In the genomic region with DNA sequence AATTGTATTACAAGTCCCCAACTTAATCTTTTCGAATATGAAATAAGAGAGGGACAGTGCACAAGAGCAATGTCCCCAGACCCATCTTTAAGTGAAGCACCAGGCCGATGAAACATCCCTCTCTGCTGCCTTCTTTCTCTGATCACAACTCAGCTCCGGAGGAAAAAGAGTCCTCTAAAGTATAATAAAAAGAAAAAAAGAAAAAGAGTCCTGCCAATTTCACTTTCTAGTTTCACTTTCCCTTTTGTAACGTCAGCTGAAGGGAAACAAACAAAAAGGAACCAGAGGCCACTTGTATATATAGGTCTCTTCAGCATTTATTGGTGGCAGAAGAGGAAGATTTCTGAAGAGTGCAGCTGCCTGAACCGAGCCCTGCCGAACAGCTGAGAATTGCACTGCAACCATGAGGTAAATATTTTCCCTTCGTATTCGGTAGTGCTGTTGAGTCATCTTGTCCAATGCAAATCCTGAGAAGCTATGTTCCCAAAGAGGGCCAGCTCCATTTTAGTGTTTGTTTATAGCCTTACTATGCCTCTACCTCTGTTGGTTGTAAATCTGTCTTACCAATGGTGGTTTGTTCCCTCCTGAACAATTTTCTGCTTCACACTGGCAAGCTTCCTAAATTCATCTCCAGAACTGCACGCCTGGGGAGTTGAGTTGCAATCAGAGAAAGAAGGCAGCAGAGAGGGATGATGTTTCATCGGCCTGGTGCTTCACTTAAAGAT, we compare ENCODE assay signal across 8 cellular contexts. TPM values are rescaled to one million over a fixed set of nuclear protein-coding genes. Genes with fewer than 3 reads are reported as not detected.
A peak's percentile ranks its signal among the peaks of the same experiment; 100 is the strongest.
DNase-seq lines count a peak whose midpoint lies in the region; ATAC-seq, FAIRE-seq and TF ChIP-seq lines count a peak whose summit lies in the region.

A gene with protein sequence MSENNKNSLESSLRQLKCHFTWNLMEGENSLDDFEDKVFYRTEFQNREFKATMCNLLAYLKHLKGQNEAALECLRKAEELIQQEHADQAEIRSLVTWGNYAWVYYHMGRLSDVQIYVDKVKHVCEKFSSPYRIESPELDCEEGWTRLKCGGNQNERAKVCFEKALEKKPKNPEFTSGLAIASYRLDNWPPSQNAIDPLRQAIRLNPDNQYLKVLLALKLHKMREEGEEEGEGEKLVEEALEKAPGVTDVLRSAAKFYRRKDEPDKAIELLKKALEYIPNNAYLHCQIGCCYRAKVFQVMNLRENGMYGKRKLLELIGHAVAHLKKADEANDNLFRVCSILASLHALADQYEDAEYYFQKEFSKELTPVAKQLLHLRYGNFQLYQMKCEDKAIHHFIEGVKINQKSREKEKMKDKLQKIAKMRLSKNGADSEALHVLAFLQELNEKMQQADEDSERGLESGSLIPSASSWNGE (plus strand): TSS at position 326 of the 725 bp plus-strand sequence. CDS start 78 bp downstream, at position 404.

- TF ChIP-seq CTCF in DND-41 (IDR thresholded peaks at IDR 0.05; ENCODE audit: borderline replicate concordance, extremely low read depth, low read length, poor library complexity, severe bottlenecking) (no peak), HL-60 (IDR thresholded peaks at IDR 0.05; ENCODE audit: insufficient read depth, low read length) (no peak), RWPE2 (IDR thresholded peaks at IDR 0.05; ENCODE audit: poor library complexity, severe bottlenecking) (no peak), astrocyte (IDR thresholded peaks at IDR 0.05; ENCODE audit: insufficient read depth, low read depth, low read length) (no peak), smooth muscle cell (IDR thresholded peaks at IDR 0.05; ENCODE audit: borderline replicate concordance, insufficient read depth, poor library complexity, severe bottlenecking) (no peak)

- peak within 1 kb of the TSS; percentile 85 for H3K27ac ChIP-seq in DND-41 (ENCODE audit: low read length)
- peak within 1 kb of the TSS; percentile 63 for H3K27ac ChIP-seq in HL-60 (replicated peaks)
- H3K27ac ChIP-seq in RWPE2 (ENCODE audit: poor library complexity, severe bottlenecking), result peak within 1 kb of the TSS; percentile 70
- H3K27ac ChIP-seq in astrocyte (ENCODE audit: low read depth, low read length), result peak within 1 kb of the TSS; percentile 64
- H3K27ac ChIP-seq in smooth muscle cell (ENCODE audit: low read depth), result peak within 1 kb of the TSS; percentile 82

- DNase-seq in DND-41, result peak; percentile 49
- peak; percentile 38 to 56 for DNase-seq in HL-60 (ENCODE audit: low read depth in 1 of 2, low spot score in 1 of 2)
- no peak for DNase-seq in RWPE2 (ENCODE audit: low spot score)
- peak; percentile 70 for DNase-seq in astrocyte (ENCODE audit: low read depth)
- peak; percentile 76 for DNase-seq in inferior parietal cortex (ENCODE audit: extremely low spot score)
- no peak for DNase-seq in smooth muscle cell (lab: John Stamatoyannopoulos, UW; ENCODE audit: unreplicated experiment)
- no peak for DNase-seq in NCI-H2196 (lab: John Stamatoyannopoulos, UW; ENCODE audit: unreplicated experiment)

- no peaks in the 10 kb centered on the region for H3K27me3 Mint-ChIP-seq in astrocyte (ENCODE audit: low read depth, unreplicated experiment)

- H3K9me3 Mint-ChIP-seq in astrocyte (ENCODE audit: unreplicated experiment), result peaks cover 10% of the 10 kb centered on the region

- peak; percentile 9 for FAIRE-seq in astrocyte (lab: Jason Lieb, UNC)

- peaks cover 3% of the 10 kb centered on the region; the same call in 1 of the 2 replicates for H3K79me2 ChIP-seq in DND-41 (ENCODE audit: insufficient read depth, low read length)
- no peaks in the 10 kb centered on the region for H3K79me2 ChIP-seq in astrocyte (ENCODE audit: insufficient read depth, low read length)
- H3K79me2 ChIP-seq in smooth muscle cell (ENCODE audit: low read depth), result no peaks in the 10 kb centered on the region

- H3F3A ChIP-seq in smooth muscle cell (ENCODE audit: low read depth), result no peaks in the 10 kb centered on the region

- H3K4me3 Mint-ChIP-seq in astrocyte (ENCODE audit: unreplicated experiment), result peak within 1 kb of the TSS; percentile 82

- H3K27ac Mint-ChIP-seq in astrocyte (ENCODE audit: unreplicated experiment), result peak within 1 kb of the TSS; percentile 88

- ATAC-seq in DND-41 (ENCODE audit: insufficient read depth, low read depth), result peak; percentile 84
- ATAC-seq in GM19468 (IDR thresholded peaks at IDR 0.05; ENCODE audit: extremely low read depth, unreplicated experiment), result peak; percentile 50
- peak; percentile 77 for ATAC-seq in RWPE2 (ENCODE audit: low read depth)

- H4K20me1 ChIP-seq in DND-41 (ENCODE audit: insufficient read depth, low read length), result no peaks in the 10 kb centered on the region
- no peaks in the 10 kb centered on the region for H4K20me1 ChIP-seq in astrocyte (ENCODE audit: insufficient read depth, low read length)
- H4K20me1 ChIP-seq in smooth muscle cell (ENCODE audit: low read depth), result no peaks in the 10 kb centered on the region

- peaks cover 7% of the 10 kb centered on the region for H3K36me3 Mint-ChIP-seq in astrocyte (ENCODE audit: low read depth, unreplicated experiment)

- H3K9me3 ChIP-seq in DND-41 (ENCODE audit: insufficient read depth, low read length, severe bottlenecking) (no peaks in the 10 kb centered on the region), RWPE2 (ENCODE audit: severe bottlenecking) (peaks cover 2% of the 10 kb centered on the region), astrocyte (ENCODE audit: insufficient read depth, low read depth, low read length) (no peaks in the 10 kb centered on the region), smooth muscle cell (replicated peaks; ENCODE audit: low read depth) (no peaks in the 10 kb centered on the region)

- H2AFZ ChIP-seq in DND-41 (ENCODE audit: low read depth, low read length) (peak within 1 kb of the TSS; percentile 79), astrocyte (ENCODE audit: low read depth, low read length) (peak within 1 kb of the TSS; percentile 78), smooth muscle cell (ENCODE audit: low read depth) (peak within 1 kb of the TSS; percentile 96)

- WGBS in smooth muscle cell (ENCODE audit: low lambda C conversion rate), result 42% methylated on average over 10 of the region's 10 CpGs

- H3K9ac ChIP-seq in DND-41 (ENCODE audit: low read depth, low read length) (peak within 1 kb of the TSS; percentile 58), astrocyte (ENCODE audit: low read length) (peak within 1 kb of the TSS; percentile 77), smooth muscle cell (ENCODE audit: low read depth) (peak within 1 kb of the TSS; percentile 72)

- H3K4me1 ChIP-seq in DND-41 (ENCODE audit: insufficient read depth, low read length), result peaks cover 33% of the 10 kb centered on the region
- H3K4me1 ChIP-seq in RWPE2 (ENCODE audit: insufficient read depth, poor library complexity, severe bottlenecking), result peaks cover 24% of the 10 kb centered on the region
- peaks cover 8% of the 10 kb centered on the region for H3K4me1 ChIP-seq in astrocyte (ENCODE audit: insufficient read depth, low read length)
- peaks cover 2% of the 10 kb centered on the region for H3K4me1 ChIP-seq in smooth muscle cell (ENCODE audit: low read depth)

- H3K36me3 ChIP-seq in DND-41 (ENCODE audit: insufficient read depth, low read length), result peaks cover 10% of the 10 kb centered on the region; the same call in 1 of the 2 replicates
- H3K36me3 ChIP-seq in RWPE2 (ENCODE audit: low read depth), result no peaks in the 10 kb centered on the region
- H3K36me3 ChIP-seq in astrocyte (ENCODE audit: insufficient read depth, low read length), result no peaks in the 10 kb centered on the region
- no peaks in the 10 kb centered on the region for H3K36me3 ChIP-seq in smooth muscle cell (ENCODE audit: low read depth)

- H3K4me3 ChIP-seq in DND-41 (ENCODE audit: low read depth in 1 of 2, low read length in 2 of 2) (peak within 1 kb of the TSS; percentile 58 to 64), HL-60 (replicated peaks; ENCODE audit: insufficient read depth, low read length) (peak within 1 kb of the TSS; percentile 37), RWPE2 (ENCODE audit: severe bottlenecking) (peak within 1 kb of the TSS; percentile 28), astrocyte (ENCODE audit: insufficient read depth, low read depth, low read length) (peak within 1 kb of the TSS; percentile 57), smooth muscle cell (peak within 1 kb of the TSS; percentile 54)

- peaks cover 25% of the 10 kb centered on the region for H3K4me1 Mint-ChIP-seq in astrocyte (ENCODE audit: low read depth, unreplicated experiment)

- no peaks in the 10 kb centered on the region for H3K27me3 ChIP-seq in DND-41 (ENCODE audit: insufficient read depth, low read length, poor library complexity)
- H3K27me3 ChIP-seq in HL-60 (ENCODE audit: insufficient read depth, poor library complexity, severe bottlenecking), result no peaks in the 10 kb centered on the region
- H3K27me3 ChIP-seq in RWPE2 (ENCODE audit: insufficient read depth, poor library complexity, severe bottlenecking), result no peaks in the 10 kb centered on the region
- no peaks in the 10 kb centered on the region for H3K27me3 ChIP-seq in astrocyte (ENCODE audit: insufficient read depth, low read length)
- H3K27me3 ChIP-seq in smooth muscle cell (ENCODE audit: low read depth), result no peaks in the 10 kb centered on the region

- peak within 1 kb of the TSS; percentile 70 for H3K4me2 ChIP-seq in DND-41 (ENCODE audit: insufficient read depth, low read length)
- H3K4me2 ChIP-seq in astrocyte (ENCODE audit: low read length), result peak within 1 kb of the TSS; percentile 83
- H3K4me2 ChIP-seq in smooth muscle cell, result peak within 1 kb of the TSS; percentile 87

RNA-seq across cellular contexts. Expression of the gene that starts here (rescaled TPM):
- 36.0 and 42.0 TPM in 2 replicates for total RNA-seq in astrocyte
- 0.27 and 1.2 TPM in 2 replicates for total RNA-seq in smooth muscle cell
- 0.72 and 1.5 TPM in 2 replicates for polyA plus RNA-seq in smooth muscle cell

Comparison
In these comparisons a context has a peak if more than half of its experiments do, and no peak if none do; other contexts are left out.
1. RNA of the gene that starts here (total RNA-seq): 36.0 to 42.0 TPM in astrocyte; 0.27 to 1.2 TPM in smooth muscle cell; every median in the first group is over 10 times any median in the second.
2. DNase-seq: peak in DND-41 (single experiment), HL-60 (2 of 2), astrocyte (single experiment) and inferior parietal cortex (single experiment); none in RWPE2 (single experiment), smooth muscle cell (single experiment) and NCI-H2196 (single experiment).
3. Peak in every context shown above with its lines, with median percentiles within 50 percentile points of each other: ATAC-seq, H2AFZ ChIP-seq, H3K27ac ChIP-seq, H3K4me2 ChIP-seq, H3K4me3 ChIP-seq and H3K9ac ChIP-seq.